In the genomic region with DNA sequence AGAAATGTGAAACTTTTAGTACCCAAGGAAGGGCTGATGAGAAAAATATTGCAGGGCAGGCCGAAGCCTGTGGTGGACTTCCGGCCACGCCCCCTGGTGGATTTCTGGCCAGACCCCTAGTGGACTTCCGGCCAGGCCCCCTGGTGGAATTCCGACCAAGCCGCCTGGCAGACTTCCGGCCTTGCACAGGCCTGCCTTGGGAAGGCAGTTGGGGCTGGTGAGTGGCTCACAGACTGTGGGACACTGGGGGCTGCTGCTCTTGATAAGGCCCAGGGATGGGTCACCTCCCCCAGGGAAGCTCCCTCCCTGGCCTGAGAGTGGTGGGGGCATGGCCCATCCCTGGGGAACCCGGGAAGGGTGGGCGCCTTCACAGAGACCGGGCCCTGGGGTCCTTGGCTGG, we compare ENCODE assay signal across 2 cellular contexts.
TF ChIP-seq lines count a peak whose summit lies in the region.

No MANE protein-coding gene starts in this region.

TF ChIP-seq in SK-N-SH, 30 proteins besides CTCF, POLR2A, EP300 and RAD21 (continued from another document):
- TF ChIP-seq, protein P1, sequence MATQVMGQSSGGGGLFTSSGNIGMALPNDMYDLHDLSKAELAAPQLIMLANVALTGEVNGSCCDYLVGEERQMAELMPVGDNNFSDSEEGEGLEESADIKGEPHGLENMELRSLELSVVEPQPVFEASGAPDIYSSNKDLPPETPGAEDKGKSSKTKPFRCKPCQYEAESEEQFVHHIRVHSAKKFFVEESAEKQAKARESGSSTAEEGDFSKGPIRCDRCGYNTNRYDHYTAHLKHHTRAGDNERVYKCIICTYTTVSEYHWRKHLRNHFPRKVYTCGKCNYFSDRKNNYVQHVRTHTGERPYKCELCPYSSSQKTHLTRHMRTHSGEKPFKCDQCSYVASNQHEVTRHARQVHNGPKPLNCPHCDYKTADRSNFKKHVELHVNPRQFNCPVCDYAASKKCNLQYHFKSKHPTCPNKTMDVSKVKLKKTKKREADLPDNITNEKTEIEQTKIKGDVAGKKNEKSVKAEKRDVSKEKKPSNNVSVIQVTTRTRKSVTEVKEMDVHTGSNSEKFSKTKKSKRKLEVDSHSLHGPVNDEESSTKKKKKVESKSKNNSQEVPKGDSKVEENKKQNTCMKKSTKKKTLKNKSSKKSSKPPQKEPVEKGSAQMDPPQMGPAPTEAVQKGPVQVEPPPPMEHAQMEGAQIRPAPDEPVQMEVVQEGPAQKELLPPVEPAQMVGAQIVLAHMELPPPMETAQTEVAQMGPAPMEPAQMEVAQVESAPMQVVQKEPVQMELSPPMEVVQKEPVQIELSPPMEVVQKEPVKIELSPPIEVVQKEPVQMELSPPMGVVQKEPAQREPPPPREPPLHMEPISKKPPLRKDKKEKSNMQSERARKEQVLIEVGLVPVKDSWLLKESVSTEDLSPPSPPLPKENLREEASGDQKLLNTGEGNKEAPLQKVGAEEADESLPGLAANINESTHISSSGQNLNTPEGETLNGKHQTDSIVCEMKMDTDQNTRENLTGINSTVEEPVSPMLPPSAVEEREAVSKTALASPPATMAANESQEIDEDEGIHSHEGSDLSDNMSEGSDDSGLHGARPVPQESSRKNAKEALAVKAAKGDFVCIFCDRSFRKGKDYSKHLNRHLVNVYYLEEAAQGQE (IDR thresholded peaks at IDR 0.05; ENCODE audit: low read depth, low read length), result no peak
- no peak for TF ChIP-seq RCOR1 (IDR thresholded peaks at IDR 0.05; ENCODE audit: low read length)
- TF ChIP-seq YY1 (IDR thresholded peaks at IDR 0.05; ENCODE audit: low read depth), result no peak
- TF ChIP-seq MXI1 (IDR thresholded peaks at IDR 0.05; ENCODE audit: low read depth, low read length), result no peak
- TF ChIP-seq RXRA (IDR thresholded peaks at IDR 0.05; ENCODE audit: borderline replicate concordance, low read depth), result no peak
- TF ChIP-seq EZH2phosphoT487 (IDR thresholded peaks at IDR 0.05; ENCODE audit: borderline replicate concordance, low read depth), result no peak

TF ChIP-seq in SK-N-SH treated with all-trans-retinoic acid at 6 μM for 48 hours, 23 proteins besides CTCF, POLR2A, EP300 and RAD21 (continued from another document):
- TF ChIP-seq, protein P2, sequence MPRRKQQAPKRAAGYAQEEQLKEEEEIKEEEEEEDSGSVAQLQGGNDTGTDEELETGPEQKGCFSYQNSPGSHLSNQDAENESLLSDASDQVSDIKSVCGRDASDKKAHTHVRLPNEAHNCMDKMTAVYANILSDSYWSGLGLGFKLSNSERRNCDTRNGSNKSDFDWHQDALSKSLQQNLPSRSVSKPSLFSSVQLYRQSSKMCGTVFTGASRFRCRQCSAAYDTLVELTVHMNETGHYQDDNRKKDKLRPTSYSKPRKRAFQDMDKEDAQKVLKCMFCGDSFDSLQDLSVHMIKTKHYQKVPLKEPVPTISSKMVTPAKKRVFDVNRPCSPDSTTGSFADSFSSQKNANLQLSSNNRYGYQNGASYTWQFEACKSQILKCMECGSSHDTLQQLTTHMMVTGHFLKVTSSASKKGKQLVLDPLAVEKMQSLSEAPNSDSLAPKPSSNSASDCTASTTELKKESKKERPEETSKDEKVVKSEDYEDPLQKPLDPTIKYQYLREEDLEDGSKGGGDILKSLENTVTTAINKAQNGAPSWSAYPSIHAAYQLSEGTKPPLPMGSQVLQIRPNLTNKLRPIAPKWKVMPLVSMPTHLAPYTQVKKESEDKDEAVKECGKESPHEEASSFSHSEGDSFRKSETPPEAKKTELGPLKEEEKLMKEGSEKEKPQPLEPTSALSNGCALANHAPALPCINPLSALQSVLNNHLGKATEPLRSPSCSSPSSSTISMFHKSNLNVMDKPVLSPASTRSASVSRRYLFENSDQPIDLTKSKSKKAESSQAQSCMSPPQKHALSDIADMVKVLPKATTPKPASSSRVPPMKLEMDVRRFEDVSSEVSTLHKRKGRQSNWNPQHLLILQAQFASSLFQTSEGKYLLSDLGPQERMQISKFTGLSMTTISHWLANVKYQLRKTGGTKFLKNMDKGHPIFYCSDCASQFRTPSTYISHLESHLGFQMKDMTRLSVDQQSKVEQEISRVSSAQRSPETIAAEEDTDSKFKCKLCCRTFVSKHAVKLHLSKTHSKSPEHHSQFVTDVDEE (CRISPR knock-in tag; IDR thresholded peaks at IDR 0.05), result no peak
- TF ChIP-seq ESRRG (CRISPR knock-in tag; IDR thresholded peaks at IDR 0.05) (no peak), ZFP3 (CRISPR knock-in tag; IDR thresholded peaks at IDR 0.05) (no peak), ZNF8 (CRISPR knock-in tag; IDR thresholded peaks at IDR 0.05) (no peak), GLIS3 (CRISPR knock-in tag; IDR thresholded peaks at IDR 0.05) (no peak), SNAI2 (CRISPR knock-in tag; IDR thresholded peaks at IDR 0.05) (no peak), BACH2 (CRISPR knock-in tag; IDR thresholded peaks at IDR 0.05; ENCODE audit: borderline replicate concordance) (no peak), ZFP30 (CRISPR knock-in tag; IDR thresholded peaks at IDR 0.05) (no peak), RARB (CRISPR knock-in tag; IDR thresholded peaks at IDR 0.05) (no peak)
